1 cellular context compared by ENCODE assay signal in genomic region chr11:4098026-4098621, GRCh38.
TF ChIP-seq lines count a peak whose summit lies in the region.

No MANE protein-coding gene starts in this region.

TF ChIP-seq in GM12878, 131 proteins besides CTCF, POLR2A, EP300 and RAD21:
- no peak for TF ChIP-seq TCF3 (IDR thresholded peaks at IDR 0.05; ENCODE audit: borderline replicate concordance, insufficient read depth, low read depth, low read length)
- TF ChIP-seq HSF1 (IDR thresholded peaks at IDR 0.05; ENCODE audit: low read depth, low read length), result no peak
- TF ChIP-seq IKZF1 (conservative IDR thresholded peaks at IDR 0.05), result no peak
- no peak for TF ChIP-seq E2F8 (IDR thresholded peaks at IDR 0.05; ENCODE audit: low read depth, partially characterized antibody)
- no peak for TF ChIP-seq GATAD2B (conservative IDR thresholded peaks at IDR 0.05; ENCODE audit: low read depth)
- TF ChIP-seq NKRF (conservative IDR thresholded peaks at IDR 0.05), result no peak
- TF ChIP-seq TARDBP (IDR thresholded peaks at IDR 0.05; ENCODE audit: borderline replicate concordance), result no peak
- no peak for TF ChIP-seq ZBTB4 (CRISPR knock-in tag; IDR thresholded peaks at IDR 0.05)
- TF ChIP-seq HCFC1 (IDR thresholded peaks at IDR 0.05; ENCODE audit: low read length), result no peak
- TF ChIP-seq TCF7 (IDR thresholded peaks at IDR 0.05; ENCODE audit: borderline replicate concordance), result no peak
- no peak for TF ChIP-seq CREB1 (IDR thresholded peaks at IDR 0.05; ENCODE audit: low read depth)
- TF ChIP-seq USF2 (IDR thresholded peaks at IDR 0.05; ENCODE audit: borderline replicate concordance, low read depth, low read length), result no peak
- TF ChIP-seq JUND (IDR thresholded peaks at IDR 0.05; ENCODE audit: low read depth, low read length), result no peak
- TF ChIP-seq WRNIP1 (IDR thresholded peaks at IDR 0.05; ENCODE audit: borderline replicate concordance, low read depth, low read length), result no peak
- TF ChIP-seq RAD51 (IDR thresholded peaks at IDR 0.05), result no peak
- TF ChIP-seq NFIC (IDR thresholded peaks at IDR 0.05; ENCODE audit: low read depth, low read length), result no peak
- no peak for TF ChIP-seq FOXK2 (IDR thresholded peaks at IDR 0.05)
TF ChIP-seq in GM12878: peak in this region for 0.
